8 cellular contexts compared by ENCODE assay signal in the genomic region with DNA sequence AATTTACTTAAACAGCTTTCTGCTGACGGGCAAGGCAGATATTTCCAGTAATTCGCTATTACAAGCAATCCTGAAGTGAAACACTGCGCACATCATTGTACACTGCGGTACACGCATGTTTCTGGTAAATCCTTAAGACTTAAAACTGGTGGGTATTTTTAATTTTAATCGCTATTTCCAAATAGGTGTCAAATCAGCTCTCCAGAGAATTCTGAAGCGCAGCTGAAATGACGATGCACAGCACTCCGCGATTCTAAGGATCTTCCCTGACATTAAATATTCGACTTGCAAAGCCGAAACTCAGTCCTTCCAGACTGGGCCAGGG. TPM values are rescaled to one million over a fixed set of nuclear protein-coding genes. Genes with fewer than 3 reads are reported as not detected.
A peak's percentile ranks its signal among the peaks of the same experiment; 100 is the strongest.
DNase-seq lines count a peak whose midpoint lies in the region; ATAC-seq and TF ChIP-seq lines count a peak whose summit lies in the region.

No MANE protein-coding gene starts in this region.

- peak overlapping the region; percentile 85 for H3K27ac ChIP-seq in HCT116 (ENCODE audit: low read depth, low read length)
- peak overlapping the region; percentile 45 for H3K27ac ChIP-seq in RWPE2 (ENCODE audit: poor library complexity, severe bottlenecking)

- H2AFZ ChIP-seq in HCT116 (ENCODE audit: low read depth, low read length, poor library complexity, severe bottlenecking): no peak overlapping the region

- CTCF ChIA-PET in Calu3 (lab: Charles Lee): interaction anchor here (0.6 to 1.3 kb wide), 3 partner anchors 12 to 277 kb away, joined by 3 to 4 read pairs (median 4); no protein-coding TSS in a partner anchor
- CTCF ChIA-PET in HCT116 (lab: Charles Lee): interaction anchor here (2.3 kb wide), 1 partner anchor 12 kb away, joined by 8 read pairs; no protein-coding TSS in a partner anchor

- no peak for TF ChIP-seq CTCF in Calu3 (IDR thresholded peaks at IDR 0.05; ENCODE audit: unreplicated experiment)
- TF ChIP-seq CTCF in HCT116 (IDR thresholded peaks at IDR 0.05 in 2 of 3, conservative IDR thresholded peaks at IDR 0.05 in 1 of 3; ENCODE audit: borderline replicate concordance in 1 of 3, insufficient read depth in 1 of 3, low read depth in 2 of 3, low read length in 2 of 3): no peak
- TF ChIP-seq CTCF in RWPE2 (IDR thresholded peaks at IDR 0.05; ENCODE audit: poor library complexity, severe bottlenecking): no peak

- H3K36me3 ChIP-seq in HCT116 (ENCODE audit: control insufficient read depth in 1 of 2, insufficient read depth in 2 of 2, low read length in 2 of 2) (peaks cover 5 to 11% of the 10 kb centered on the region in 2 experiments; a peak in 2 of 4 replicates), RWPE2 (ENCODE audit: low read depth) (peaks cover 36% of the 10 kb centered on the region)

- H3K27me3 Mint-ChIP-seq in Calu3 (ENCODE audit: unreplicated experiment): no peaks in the 10 kb centered on the region

- TF ChIP-seq POLR2A in HCT116 (IDR thresholded peaks at IDR 0.05; ENCODE audit: borderline replicate concordance, extremely low read depth, insufficient read depth, insufficient read length): no peak

- H3K4me3 Mint-ChIP-seq in Calu3 (ENCODE audit: low read depth, unreplicated experiment): peak overlapping the region; percentile 86

- peak overlapping the region; percentile 88 for H3K4me2 ChIP-seq in HCT116 (ENCODE audit: low read length)

- no peaks in the 10 kb centered on the region for H4K20me1 ChIP-seq in HCT116 (ENCODE audit: insufficient read depth)

- H3K36me3 Mint-ChIP-seq in Calu3 (ENCODE audit: insufficient read depth, unreplicated experiment): peaks cover 21% of the 10 kb centered on the region

- intact Hi-C loops in Calu3 (cut with micrococcal nuclease; ENCODE audit: unreplicated experiment) (no loop called here), HCT116 (cut with micrococcal nuclease) (no loop called here)

- no peaks in the 10 kb centered on the region for H3K9me3 ChIP-seq in HCT116 (ENCODE audit: control insufficient read depth in 1 of 2, insufficient read depth in 1 of 2, low read depth in 1 of 2, low read length in 2 of 2)
- no peaks in the 10 kb centered on the region for H3K9me3 ChIP-seq in RWPE2 (ENCODE audit: severe bottlenecking)

- no peaks in the 10 kb centered on the region for H3K9me2 ChIP-seq in HCT116 (ENCODE audit: insufficient read depth)

- H3K4me1 ChIP-seq in HCT116 (ENCODE audit: control insufficient read depth in 1 of 2, insufficient read depth in 2 of 2, low read length in 2 of 2) (peaks cover 8 to 16% of the 10 kb centered on the region in 2 experiments), RWPE2 (ENCODE audit: insufficient read depth, poor library complexity, severe bottlenecking) (peaks cover 5% of the 10 kb centered on the region)

- no peaks in the 10 kb centered on the region for H3K27me3 ChIP-seq in HCT116 (ENCODE audit: insufficient read depth, low read length)
- no peaks in the 10 kb centered on the region for H3K27me3 ChIP-seq in RWPE2 (ENCODE audit: insufficient read depth, poor library complexity, severe bottlenecking)

- peak overlapping the region; percentile 85 to 94 for H3K4me3 ChIP-seq in HCT116 (replicated peaks in 1 of 2; ENCODE audit: low read depth in 1 of 2, low read length in 2 of 2)
- peak overlapping the region; percentile 79 for H3K4me3 ChIP-seq in RWPE2 (ENCODE audit: severe bottlenecking)

- TSS peak; percentile 78 for BruUV-seq in Calu3 (replicated peaks; lab: Mats Ljungman, UMichigan)
- TSS peak; percentile 64 for BruUV-seq in HCT116 (replicated peaks; lab: Mats Ljungman, UMichigan)

- no peak for TF ChIP-seq RAD21 in HCT116 (IDR thresholded peaks at IDR 0.05; ENCODE audit: low read depth)

- H3K4me1 Mint-ChIP-seq in Calu3 (ENCODE audit: low read depth, unreplicated experiment): peaks cover 9% of the 10 kb centered on the region

- RAD21 ChIA-PET in HCT116 (lab: Charles Lee; ENCODE audit: low non-redundant PET in 1 of 2, low total read pairs in 2 of 2, uncharacterized antibody in 2 of 2, unreplicated experiment in 2 of 2): no interaction called here

- POLR2A ChIA-PET in HCT116 (lab: Charles Lee): interaction anchor here (0.9 to 1.0 kb wide), 2 partner anchors 12 to 65 kb away, joined by 3 to 5 read pairs; no protein-coding TSS in a partner anchor

- H3K79me2 ChIP-seq in HCT116 (ENCODE audit: insufficient read depth, low read length): peaks cover 16% of the 10 kb centered on the region

- ATAC-seq in HCT116 (peak; percentile 19), RWPE2 (ENCODE audit: low read depth) (peak; percentile 7)

- H3K9me3 Mint-ChIP-seq in Calu3 (ENCODE audit: low read depth, unreplicated experiment): no peaks in the 10 kb centered on the region

- DNase-seq in Calu3 (no peak), HCT116 (ENCODE audit: low read depth, low spot score) (no peak), RWPE2 (ENCODE audit: low spot score) (no peak), fibroblast of peridontal ligament (ENCODE audit: extremely low read depth) (peak; percentile 52), renal cortical epithelial cell (ENCODE audit: low read depth) (peak; percentile 24), COLO668 (lab: John Stamatoyannopoulos, UW; ENCODE audit: unreplicated experiment) (no peak), NCI-H2081 (lab: John Stamatoyannopoulos, UW) (no peak), NCI-H82 treated with DMSO at 0.1 percent for 48 hours (lab: John Stamatoyannopoulos, UW; ENCODE audit: unreplicated experiment) (no peak)

- H3K9ac ChIP-seq in HCT116 (ENCODE audit: low read length): peak overlapping the region; percentile 90

- H3K27ac Mint-ChIP-seq in Calu3 (ENCODE audit: unreplicated experiment): peak overlapping the region; percentile 91

TF ChIP-seq in HCT116, 20 proteins besides CTCF, POLR2A, EP300 and RAD21:
- TF ChIP-seq, protein P1, sequence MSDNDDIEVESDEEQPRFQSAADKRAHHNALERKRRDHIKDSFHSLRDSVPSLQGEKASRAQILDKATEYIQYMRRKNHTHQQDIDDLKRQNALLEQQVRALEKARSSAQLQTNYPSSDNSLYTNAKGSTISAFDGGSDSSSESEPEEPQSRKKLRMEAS (IDR thresholded peaks at IDR 0.05): no peak
- TF ChIP-seq EGR1 (IDR thresholded peaks at IDR 0.05; ENCODE audit: low read depth) (no peak), ZNF274 (IDR thresholded peaks at IDR 0.05; ENCODE audit: low read depth, low read length) (no peak), SP1 (IDR thresholded peaks at IDR 0.05; ENCODE audit: low read depth) (no peak)
- TF ChIP-seq, protein P2, sequence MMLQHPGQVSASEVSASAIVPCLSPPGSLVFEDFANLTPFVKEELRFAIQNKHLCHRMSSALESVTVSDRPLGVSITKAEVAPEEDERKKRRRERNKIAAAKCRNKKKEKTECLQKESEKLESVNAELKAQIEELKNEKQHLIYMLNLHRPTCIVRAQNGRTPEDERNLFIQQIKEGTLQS (IDR thresholded peaks at IDR 0.05): no peak

RNA-seq across cellular contexts. Expression of gene TMEM128, which starts 0.3 kb away (rescaled TPM):
- 15.1 and 16.4 TPM in 2 replicates for total RNA-seq in Calu3 (2022)
- total RNA-seq in HCT116 (2021; ENCODE audit: unreplicated experiment): 19.5 TPM
- 13.3 and 20.8 TPM in 2 replicates for polyA plus RNA-seq in HCT116 (2012)
- 21.6 and 29.7 TPM in 2 replicates for total RNA-seq in renal cortical epithelial cell

RNA-seq across cellular contexts. Expression of gene OTOP1, which starts 20.9 kb away (rescaled TPM):
- total RNA-seq in Calu3 (2022) (not detected in 2 replicates), HCT116 (2021; ENCODE audit: unreplicated experiment) (not detected), renal cortical epithelial cell (not detected in 2 replicates)
- 0.09 TPM in 1 of 2 replicates, not detected in the other for polyA plus RNA-seq in HCT116 (2012)

RNA-seq across cellular contexts. Expression of gene LYAR, which starts 42.3 kb away (rescaled TPM):
- 19.1 and 19.8 TPM in 2 replicates for total RNA-seq in Calu3 (2022)
- total RNA-seq in HCT116 (2021; ENCODE audit: unreplicated experiment): 53.0 TPM
- 22.2 and 27.2 TPM in 2 replicates for polyA plus RNA-seq in HCT116 (2012)
- 8.7 and 10.9 TPM in 2 replicates for total RNA-seq in renal cortical epithelial cell

RNA-seq across cellular contexts. Expression of gene ZBTB49, which starts 42.4 kb away (rescaled TPM):
- total RNA-seq in Calu3 (2022) (3.3 and 5.9 TPM in 2 replicates), HCT116 (2021; ENCODE audit: unreplicated experiment) (3.9 TPM), renal cortical epithelial cell (0.69 and 5.0 TPM in 2 replicates)
- 2.3 and 2.7 TPM in 2 replicates for polyA plus RNA-seq in HCT116 (2012)

Comparison
In these comparisons a context has a peak if more than half of its experiments do, and no peak if none do; other contexts are left out.
1. DNase-seq: peak in fibroblast of peridontal ligament (single experiment) and renal cortical epithelial cell (single experiment); none in Calu3 (single experiment), HCT116 (single experiment), RWPE2 (single experiment), COLO668 (single experiment), NCI-H2081 (0 of 2) and NCI-H82 treated with DMSO at 0.1 percent for 48 hours (single experiment).